ENCODE assay signal across 9 cellular contexts in the genomic region with DNA sequence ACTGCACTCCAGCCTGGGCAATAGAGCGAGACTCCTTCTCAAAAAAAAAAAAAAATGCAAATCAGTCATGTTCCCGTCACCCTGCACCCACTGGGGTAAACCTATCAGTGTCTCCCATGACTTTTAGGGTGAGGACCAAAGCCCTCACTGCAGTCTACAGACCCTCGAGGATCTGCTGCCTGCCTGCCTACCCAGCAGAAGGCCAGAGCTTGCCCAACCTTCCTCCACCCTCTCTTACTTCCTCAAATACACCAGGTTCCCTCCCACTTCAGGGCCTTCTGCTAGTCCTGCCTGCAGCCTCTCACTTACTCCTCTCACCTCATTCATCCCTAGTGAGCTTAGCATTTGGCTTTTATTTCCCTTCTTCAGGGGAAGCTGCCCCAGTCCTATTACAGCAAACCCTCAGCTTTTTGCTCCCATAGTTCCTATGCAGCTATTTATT. TPM values are rescaled to one million over a fixed set of nuclear protein-coding genes. Genes with fewer than 3 reads are reported as not detected.
A peak's percentile ranks its signal among the peaks of the same experiment; 100 is the strongest.
DNase-seq lines count a peak whose midpoint lies in the region; ATAC-seq and TF ChIP-seq lines count a peak whose summit lies in the region.
"Had no signal": no experiment of that assay in that cellular context is flagged by ENCODE, and none has a peak within 500 bp of the region (broad histone marks: within the 10 kb centered on the region; RNA-seq: fewer than 3 reads in every experiment).

No MANE protein-coding gene starts in this region.

- POLR2A ChIA-PET in PC-3 (lab: Charles Lee; ENCODE audit: unreplicated experiment) = no interaction called here

- BruUV-seq in PC-3 (replicated peaks; lab: Mats Ljungman, UMichigan) = no TSS peak

- no peak overlapping the region for H3K4me3 Mint-ChIP-seq in central memory CD8-positive, alpha-beta T cell
- H3K4me3 Mint-ChIP-seq in neural crest cell = no peak overlapping the region
- H3K4me3 Mint-ChIP-seq in activated T-cell treated with anti-CD3 and anti-CD28 coated beads, Interleukin-2, amount 50 U/mL, for 24 hours = no peak overlapping the region

- H4K20me1 ChIP-seq in osteoblast (ENCODE audit: insufficient read depth, low read length) (no peaks in the 10 kb centered on the region), PC-3 (ENCODE audit: low read length) (no peaks in the 10 kb centered on the region)

- no peaks in the 10 kb centered on the region for H3K36me3 Mint-ChIP-seq in central memory CD8-positive, alpha-beta T cell (ENCODE audit: insufficient read depth)
- H3K36me3 Mint-ChIP-seq in neural crest cell (ENCODE audit: low read depth) = peaks cover 2% of the 10 kb centered on the region
- H3K36me3 Mint-ChIP-seq in activated T-cell treated with anti-CD3 and anti-CD28 coated beads, Interleukin-2, amount 50 U/mL, for 24 hours (ENCODE audit: low read depth) = no peaks in the 10 kb centered on the region

- no peak overlapping the region for H3K9ac ChIP-seq in PC-3 (ENCODE audit: low read length)

- H3K27ac ChIP-seq in osteoblast (ENCODE audit: low read depth, low read length) = no peak overlapping the region
- H3K27ac ChIP-seq in PC-3 (ENCODE audit: low read length) = no peak overlapping the region

- H2AFZ ChIP-seq in osteoblast (ENCODE audit: low read length) (no peak overlapping the region), PC-3 (ENCODE audit: low read length) (no peak overlapping the region)

- H3K79me2 ChIP-seq in osteoblast (ENCODE audit: insufficient read depth, low read length) (no peaks in the 10 kb centered on the region), PC-3 (ENCODE audit: low read length) (no peaks in the 10 kb centered on the region)

- no peaks in the 10 kb centered on the region for H3K27me3 Mint-ChIP-seq in central memory CD8-positive, alpha-beta T cell
- H3K27me3 Mint-ChIP-seq in neural crest cell (ENCODE audit: low read depth) = no peaks in the 10 kb centered on the region
- H3K27me3 Mint-ChIP-seq in activated T-cell treated with anti-CD3 and anti-CD28 coated beads, Interleukin-2, amount 50 U/mL, for 24 hours = no peaks in the 10 kb centered on the region

- TF ChIP-seq CTCF in NB4 (IDR thresholded peaks at IDR 0.05; ENCODE audit: low read depth, low read length) (no peak), neural crest cell (conservative IDR thresholded peaks at IDR 0.05) (no peak), osteoblast (IDR thresholded peaks at IDR 0.05; ENCODE audit: extremely low read depth, low read depth, low read length) (no peak), PC-3 (conservative IDR thresholded peaks at IDR 0.05; ENCODE audit: low read depth, low read length) (no peak)

- no peaks in the 10 kb centered on the region for H3K9me3 Mint-ChIP-seq in central memory CD8-positive, alpha-beta T cell
- peaks cover 5% of the 10 kb centered on the region for H3K9me3 Mint-ChIP-seq in neural crest cell
- no peaks in the 10 kb centered on the region for H3K9me3 Mint-ChIP-seq in activated T-cell treated with anti-CD3 and anti-CD28 coated beads, Interleukin-2, amount 50 U/mL, for 24 hours

- no peaks in the 10 kb centered on the region for H3K9me2 ChIP-seq in PC-3 (replicated peaks; ENCODE audit: low read length)

- intact Hi-C loops in PC-3 (cut with micrococcal nuclease) = loop anchor here (1.0 kb wide), 1 partner anchor 9 kb away; no protein-coding TSS in a partner anchor

- DNase-seq in GF-D8 (lab: John Stamatoyannopoulos, UW) (peak; percentile 80), NB4 (ENCODE audit: low read depth) (peak; percentile 90), neural crest cell (ENCODE audit: low read depth, low spot score) (no peak), osteoblast (ENCODE audit: insufficient read length, low spot score, missing footprints) (no peak), PC-3 (no peak), NCI-H1694 (lab: John Stamatoyannopoulos, UW) (no peak)
- DNase-seq in central memory CD8-positive, alpha-beta T cell (ENCODE audit: low spot score in 2 of 2) = no peak
- no peak for DNase-seq in activated T-cell treated with anti-CD3 and anti-CD28 coated beads, Interleukin-2, amount 50 U/mL, for 24 hours
- DNase-seq: NCI-H187 had no signal

- H3K4me2 ChIP-seq in osteoblast (ENCODE audit: insufficient read depth, low read length) = no peak overlapping the region
- H3K4me2 ChIP-seq in PC-3 (ENCODE audit: low read length) = no peak overlapping the region

- H3K27me3 ChIP-seq in osteoblast (ENCODE audit: insufficient read depth, low read length) = no peaks in the 10 kb centered on the region
- H3K27me3 ChIP-seq in PC-3 (ENCODE audit: low read length) = no peaks in the 10 kb centered on the region

- H3K4me1 Mint-ChIP-seq in central memory CD8-positive, alpha-beta T cell = peaks cover 30% of the 10 kb centered on the region
- peaks cover 18% of the 10 kb centered on the region for H3K4me1 Mint-ChIP-seq in neural crest cell
- peaks cover 25% of the 10 kb centered on the region for H3K4me1 Mint-ChIP-seq in activated T-cell treated with anti-CD3 and anti-CD28 coated beads, Interleukin-2, amount 50 U/mL, for 24 hours (ENCODE audit: low read depth)

- peak overlapping the region; percentile 88 for H3K27ac Mint-ChIP-seq in central memory CD8-positive, alpha-beta T cell (ENCODE audit: low read depth)
- peak overlapping the region; percentile 16 for H3K27ac Mint-ChIP-seq in neural crest cell (ENCODE audit: unreplicated experiment)
- no peak overlapping the region for H3K27ac Mint-ChIP-seq in activated T-cell treated with anti-CD3 and anti-CD28 coated beads, Interleukin-2, amount 50 U/mL, for 24 hours

- H3K4me3 ChIP-seq in NB4 (ENCODE audit: low read depth, low read length) (no peak overlapping the region), osteoblast (ENCODE audit: insufficient read depth, low read length) (no peak overlapping the region), PC-3 (ENCODE audit: low read length) (no peak overlapping the region)

- no peaks in the 10 kb centered on the region for H3F3A ChIP-seq in PC-3 (ENCODE audit: low read length, unreplicated experiment)

- no peak for ATAC-seq in central memory CD8-positive, alpha-beta T cell (replicated peaks; ENCODE audit: extremely low read depth, poor library complexity, severe bottlenecking)
- ATAC-seq in PC-3 = no peak

- H3K36me3 ChIP-seq in osteoblast (ENCODE audit: insufficient read depth, low read length) (no peaks in the 10 kb centered on the region), PC-3 (ENCODE audit: low read depth, low read length) (no peaks in the 10 kb centered on the region)

- CTCF ChIA-PET in PC-3 (lab: Charles Lee) = no interaction called here

- peaks cover 6% of the 10 kb centered on the region for H3K4me1 ChIP-seq in osteoblast (ENCODE audit: insufficient read depth, low read length)
- peaks cover 7% of the 10 kb centered on the region for H3K4me1 ChIP-seq in PC-3 (ENCODE audit: insufficient read depth, low read length)

- TF ChIP-seq POLR2A in NB4 (IDR thresholded peaks at IDR 0.05; ENCODE audit: extremely low read depth, insufficient read length) = no peak

- H3K9me3 ChIP-seq in osteoblast (ENCODE audit: low read depth, low read length) = peaks cover 2% of the 10 kb centered on the region
- H3K9me3 ChIP-seq in PC-3 (ENCODE audit: low read length) = no peaks in the 10 kb centered on the region

RNA-seq across cellular contexts. Expression of a gene that starts 17.7 kb away (rescaled TPM):
- total RNA-seq in neural crest cell (26.2 and 29.5 TPM in 2 replicates), osteoblast (18.8 and 21.5 TPM in 2 replicates), PC-3 (2014; rRNA removed) (28.7 and 39.3 TPM in 2 replicates)

RNA-seq across cellular contexts. Expression of a gene that starts 48.5 kb away (rescaled TPM):
- total RNA-seq in neural crest cell = 0.07 and 0.09 TPM in 2 replicates
- total RNA-seq in osteoblast = under 0.01 TPM in 1 of 2 replicates, not detected in the other
- not detected in 2 replicates for total RNA-seq in PC-3 (2014; rRNA removed)

Comparison
In these comparisons a context has a peak if more than half of its experiments do, and no peak if none do; other contexts are left out.
1. DNase-seq: peak in GF-D8 (single experiment) and NB4 (single experiment); none in central memory CD8-positive, alpha-beta T cell (0 of 2), neural crest cell (single experiment), osteoblast (single experiment), activated T-cell treated with anti-CD3 and anti-CD28 coated beads, Interleukin-2, amount 50 U/mL, for 24 hours (single experiment), PC-3 (single experiment) and NCI-H1694 (single experiment).